Comparison of ENCODE assay signal across 15 cellular contexts in the genomic region with DNA sequence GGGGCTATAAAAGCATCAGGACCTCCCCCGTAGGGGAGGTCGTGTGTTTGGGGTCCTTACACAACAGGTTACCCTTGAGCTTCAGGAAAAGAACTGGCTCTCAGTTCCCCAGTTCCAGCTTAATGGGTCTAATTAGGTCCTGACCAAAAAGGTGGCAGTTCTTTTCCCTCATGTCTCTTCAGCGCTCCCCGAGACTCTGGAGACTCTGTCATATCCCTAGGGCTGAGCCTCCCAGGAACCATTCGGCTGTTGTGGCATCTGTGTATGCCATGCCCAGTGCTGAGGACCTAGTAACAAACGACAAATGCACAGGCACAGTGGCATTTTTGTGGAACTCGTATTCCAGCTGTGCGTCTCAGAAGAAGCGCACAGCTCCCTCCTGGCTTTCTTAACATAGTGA. TPM values are rescaled to one million over a fixed set of nuclear protein-coding genes. Genes with fewer than 3 reads are reported as not detected.
DNase-seq lines count a peak whose midpoint lies in the region; ATAC-seq and TF ChIP-seq lines count a peak whose summit lies in the region.
"Had no signal": no experiment of that assay in that cellular context is flagged by ENCODE, and none has a peak within 500 bp of the region (broad histone marks: within the 10 kb centered on the region; RNA-seq: fewer than 3 reads in every experiment).

No MANE protein-coding gene starts in this region.

- H3K36me3 ChIP-seq in muscle layer of duodenum (ENCODE audit: control insufficient read depth in 1 of 2, insufficient read depth in 2 of 2, low read length in 2 of 2) (no peaks in the 10 kb centered on the region), BE2C (no peaks in the 10 kb centered on the region; the same call in 1 of the 2 replicates)

- peak overlapping the region; percentile 67 for H3K27ac Mint-ChIP-seq in stimulated activated naive CD8-positive, alpha-beta T cell treated with anti-CD3 and anti-CD28 coated beads, Interleukin-15, Interleukin-2, amounts not matched to agents 100 ng/mL and 50 ng/mL, for 24 hours
- H3K27ac Mint-ChIP-seq in MCF 10A (ENCODE audit: low read depth, unreplicated experiment): peak overlapping the region; percentile 53

- peak overlapping the region; percentile 91 for H3K4me3 Mint-ChIP-seq in stimulated activated naive CD8-positive, alpha-beta T cell treated with anti-CD3 and anti-CD28 coated beads, Interleukin-15, Interleukin-2, amounts not matched to agents 100 ng/mL and 50 ng/mL, for 24 hours
- H3K4me3 Mint-ChIP-seq in MCF 10A (ENCODE audit: unreplicated experiment): no peak overlapping the region

- intact Hi-C loops in MCF 10A (cut with micrococcal nuclease): no loop called here

- H3K4me3 ChIP-seq in muscle layer of duodenum (ENCODE audit: low read depth in 1 of 2, low read length in 2 of 2): no peak overlapping the region
- H3K4me3 ChIP-seq in coronary artery: no peak overlapping the region
- no peak overlapping the region for H3K4me3 ChIP-seq in BE2C (ENCODE audit: low read depth, low read length)

- H3K36me3 Mint-ChIP-seq in stimulated activated naive CD8-positive, alpha-beta T cell treated with anti-CD3 and anti-CD28 coated beads, Interleukin-15, Interleukin-2, amounts not matched to agents 100 ng/mL and 50 ng/mL, for 24 hours (ENCODE audit: low read depth): peaks cover 29% of the 10 kb centered on the region
- peaks cover 70% of the 10 kb centered on the region for H3K36me3 Mint-ChIP-seq in MCF 10A (ENCODE audit: insufficient read depth, unreplicated experiment)

- TF ChIP-seq CTCF in MCF 10A (IDR thresholded peaks at IDR 0.05; ENCODE audit: unreplicated experiment) (no peak), coronary artery (IDR thresholded peaks at IDR 0.05) (no peak), BE2C (IDR thresholded peaks at IDR 0.05; ENCODE audit: low read depth, low read length) (no peak)

- H3K9me3 ChIP-seq in muscle layer of duodenum (ENCODE audit: control insufficient read depth in 1 of 2, low read length in 2 of 2): no peaks in the 10 kb centered on the region
- no peaks in the 10 kb centered on the region for H3K9me3 ChIP-seq in BE2C

- peaks cover 3% of the 10 kb centered on the region for H3K27me3 Mint-ChIP-seq in stimulated activated naive CD8-positive, alpha-beta T cell treated with anti-CD3 and anti-CD28 coated beads, Interleukin-15, Interleukin-2, amounts not matched to agents 100 ng/mL and 50 ng/mL, for 24 hours
- H3K27me3 Mint-ChIP-seq in MCF 10A (ENCODE audit: insufficient read depth, unreplicated experiment): no peaks in the 10 kb centered on the region

- H3K27ac ChIP-seq in muscle layer of duodenum (ENCODE audit: low read length) (peak overlapping the region; percentile 87), coronary artery (no peak overlapping the region)

- DNase-seq in stimulated activated naive CD8-positive, alpha-beta T cell treated with anti-CD3 and anti-CD28 coated beads, Interleukin-15, Interleukin-2, amounts not matched to agents 100 U/mL and 50 U/mL, for 24 hours: no peak
- no peak for DNase-seq in MCF 10A (ENCODE audit: unreplicated experiment)
- no peak for DNase-seq in amygdala (lab: John Stamatoyannopoulos, UW)
- no peak for DNase-seq in MV-4-11 (lab: John Stamatoyannopoulos, UW)
- no peak for DNase-seq in coronary artery (ENCODE audit: low spot score)
- DNase-seq in BE2C: no peak
- DNase-seq: activated CD4-positive, CD25-positive, alpha-beta regulatory T cell; activated effector memory CD4-positive, alpha-beta T cell treated with anti-CD3 and anti-CD28 coated beads, Interleukin-2, amount 50 U/mL, for 16 hours; cerebellar nuclear complex; erythroblast; hypothalamus; occipital lobe; OCI-M1 had no signal

- H3K9me3 Mint-ChIP-seq in stimulated activated naive CD8-positive, alpha-beta T cell treated with anti-CD3 and anti-CD28 coated beads, Interleukin-15, Interleukin-2, amounts not matched to agents 100 ng/mL and 50 ng/mL, for 24 hours: no peaks in the 10 kb centered on the region
- H3K9me3 Mint-ChIP-seq in MCF 10A (ENCODE audit: unreplicated experiment): no peaks in the 10 kb centered on the region

- POLR2A ChIA-PET in MCF 10A (lab: Yijun Ruan, JAX): interaction anchor here (0.6 to 1.7 kb wide), 4 partner anchors 11 to 122 kb away, joined by 3 to 5 read pairs (median 4); no protein-coding TSS in a partner anchor

- H3K4me1 ChIP-seq in muscle layer of duodenum (ENCODE audit: control insufficient read depth in 1 of 2, insufficient read depth in 2 of 2, low read length in 2 of 2) (peaks cover 0 to 7% of the 10 kb centered on the region in 2 donors), BE2C (peaks cover 14% of the 10 kb centered on the region)

- BruUV-seq in MCF 10A (replicated peaks; lab: Mats Ljungman, UMichigan): no TSS peak

- peaks cover 90% of the 10 kb centered on the region for H3K4me1 Mint-ChIP-seq in stimulated activated naive CD8-positive, alpha-beta T cell treated with anti-CD3 and anti-CD28 coated beads, Interleukin-15, Interleukin-2, amounts not matched to agents 100 ng/mL and 50 ng/mL, for 24 hours (ENCODE audit: low read depth)
- H3K4me1 Mint-ChIP-seq in MCF 10A (ENCODE audit: insufficient read depth, unreplicated experiment): peaks cover 33% of the 10 kb centered on the region

- no peak for ATAC-seq in stimulated activated naive CD8-positive, alpha-beta T cell treated with anti-CD3 and anti-CD28 coated beads, Interleukin-15, Interleukin-2, amounts not matched to agents 100 U/mL and 50 U/mL, for 24 hours

- H3K27me3 ChIP-seq in muscle layer of duodenum (ENCODE audit: low read depth, low read length) (no peaks in the 10 kb centered on the region), BE2C (no peaks in the 10 kb centered on the region; the same call in 1 of the 2 replicates)

- CTCF ChIA-PET in MCF 10A (lab: Yijun Ruan, JAX): interaction anchor here (0.6 kb wide), 1 partner anchor 148 kb away, joined by 3 read pairs; no protein-coding TSS in a partner anchor

RNA-seq across cellular contexts. Expression of a gene that starts 14.6 kb away (rescaled TPM):
- 12.6 and 13.1 TPM in 2 replicates for total RNA-seq in MCF 10A (2022)
- polyA plus RNA-seq in BE2C (2012; ENCODE audit: insufficient read depth, insufficient read length, low read depth): 1.3 TPM
